Comparison of ENCODE assay signal across 11 cellular contexts in genomic region chr2:36441816-36442215, GRCh38.
DNase-seq lines count a peak whose midpoint lies in the region; ATAC-seq and TF ChIP-seq lines count a peak whose summit lies in the region.
"Had no signal": no experiment of that assay in that cellular context is flagged by ENCODE, and none has a peak within 500 bp of the region (broad histone marks: within the 10 kb centered on the region; RNA-seq: fewer than 3 reads in every experiment).

No MANE protein-coding gene starts in this region.

- H3K36me3 Mint-ChIP-seq in T-helper 2 cell treated with Interferon-gamma antibody and Interleukin-4, amounts not matched to agents 5 μg/mL and 100 μg/mL, for 36 hours (ENCODE audit: low read depth) = no peaks in the 10 kb centered on the region
- H3K36me3 Mint-ChIP-seq in activated T-helper 17 cell treated with anti-CD3 and anti-CD28 coated beads, Interleukin-2, amount 50 U/mL, for 72 hours (ENCODE audit: low read depth) = peaks cover 5% of the 10 kb centered on the region
- H3K36me3 Mint-ChIP-seq: CD4-positive, CD25-positive, alpha-beta regulatory T cell had no signal

- H3K27me3 Mint-ChIP-seq in T-helper 2 cell treated with Interferon-gamma antibody and Interleukin-4, amounts not matched to agents 5 μg/mL and 100 μg/mL, for 36 hours (ENCODE audit: low read depth) = peaks cover 4% of the 10 kb centered on the region
- no peaks in the 10 kb centered on the region for H3K27me3 Mint-ChIP-seq in activated T-helper 17 cell treated with anti-CD3 and anti-CD28 coated beads, Interleukin-2, amount 50 U/mL, for 72 hours
- H3K27me3 Mint-ChIP-seq: CD4-positive, CD25-positive, alpha-beta regulatory T cell had no signal

- peak overlapping the region; percentile 94 for H3K27ac ChIP-seq in ACC112 (ENCODE audit: low read depth, low read length)
- H3K27ac ChIP-seq: prostate gland had no signal

- H3K4me1 ChIP-seq in ACC112 (ENCODE audit: control insufficient read depth, insufficient read depth, low read length, unreplicated experiment) (peaks cover 82% of the 10 kb centered on the region), mucosa of descending colon (ENCODE audit: low read depth) (no peaks in the 10 kb centered on the region)
- H3K4me1 ChIP-seq: prostate gland had no signal

- H3K79me2 ChIP-seq in ACC112 (ENCODE audit: control insufficient read depth, insufficient read depth, low read length, unreplicated experiment) = peaks cover 71% of the 10 kb centered on the region

- no peaks in the 10 kb centered on the region for H3K27me3 ChIP-seq in ACC112 (ENCODE audit: insufficient read depth, low read length)

- H2AFZ ChIP-seq in ACC112 (ENCODE audit: low read length, unreplicated experiment) = no peak overlapping the region

- H3K4me1 Mint-ChIP-seq in T-helper 2 cell treated with Interferon-gamma antibody and Interleukin-4, amounts not matched to agents 5 μg/mL and 100 μg/mL, for 36 hours (ENCODE audit: low read depth) = peaks cover 9% of the 10 kb centered on the region
- no peaks in the 10 kb centered on the region for H3K4me1 Mint-ChIP-seq in activated T-helper 17 cell treated with anti-CD3 and anti-CD28 coated beads, Interleukin-2, amount 50 U/mL, for 72 hours

- no peak for DNase-seq in T-helper 2 cell treated with Interferon-gamma antibody and Interleukin-4, amounts not matched to agents 5 μg/mL and 100 μg/mL, for 36 hours (ENCODE audit: low spot score)
- DNase-seq in mucosa of descending colon (no peak), NCI-H1092 treated with DMSO at 0.1 percent for 48 hours (lab: John Stamatoyannopoulos, UW) (no peak), NCI-H526 (lab: John Stamatoyannopoulos, UW) (no peak), iPS-NIHi11 (ENCODE audit: low spot score) (no peak)
- DNase-seq: CD4-positive, CD25-positive, alpha-beta regulatory T cell had no signal

- H3K4me3 ChIP-seq in ACC112 (ENCODE audit: low read depth, low read length) (no peak overlapping the region), mucosa of descending colon (no peak overlapping the region)
- H3K4me3 ChIP-seq: K562, prostate gland had no signal

- no peaks in the 10 kb centered on the region for H3K9me3 Mint-ChIP-seq in T-helper 2 cell treated with Interferon-gamma antibody and Interleukin-4, amounts not matched to agents 5 μg/mL and 100 μg/mL, for 36 hours
- no peaks in the 10 kb centered on the region for H3K9me3 Mint-ChIP-seq in activated T-helper 17 cell treated with anti-CD3 and anti-CD28 coated beads, Interleukin-2, amount 50 U/mL, for 72 hours

- ATAC-seq in GM21723 (IDR thresholded peaks at IDR 0.05; ENCODE audit: unreplicated experiment) (peak; percentile 56), mucosa of descending colon (peak; percentile 40)
- ATAC-seq in activated T-helper 17 cell treated with anti-CD3 and anti-CD28 coated beads, Interleukin-2, amount 50 U/mL, for 72 hours (replicated peaks) = no peak
- ATAC-seq: K562 had no signal

- H3K4me3 Mint-ChIP-seq in T-helper 2 cell treated with Interferon-gamma antibody and Interleukin-4, amounts not matched to agents 5 μg/mL and 100 μg/mL, for 36 hours = peak overlapping the region; percentile 31
- no peak overlapping the region for H3K4me3 Mint-ChIP-seq in activated T-helper 17 cell treated with anti-CD3 and anti-CD28 coated beads, Interleukin-2, amount 50 U/mL, for 72 hours
- H3K4me3 Mint-ChIP-seq: CD4-positive, CD25-positive, alpha-beta regulatory T cell had no signal

- no peaks in the 10 kb centered on the region for H3K9me3 ChIP-seq in mucosa of descending colon
- H3K9me3 ChIP-seq: prostate gland had no signal

- H3K36me3 ChIP-seq in ACC112 (ENCODE audit: insufficient read depth, low read length) (peaks cover 65% of the 10 kb centered on the region), mucosa of descending colon (ENCODE audit: low read depth) (no peaks in the 10 kb centered on the region)
- H3K36me3 ChIP-seq: prostate gland had no signal

- no peak overlapping the region for H3K27ac Mint-ChIP-seq in T-helper 2 cell treated with Interferon-gamma antibody and Interleukin-4, amounts not matched to agents 5 μg/mL and 100 μg/mL, for 36 hours
- H3K27ac Mint-ChIP-seq in activated T-helper 17 cell treated with anti-CD3 and anti-CD28 coated beads, Interleukin-2, amount 50 U/mL, for 72 hours = no peak overlapping the region

- intact Hi-C loops in mucosa of descending colon (cut with DNase I, micrococcal nuclease) = no loop called here

- TF ChIP-seq CTCF in mucosa of descending colon (IDR thresholded peaks at IDR 0.05) = no peak
